In the genomic region with DNA sequence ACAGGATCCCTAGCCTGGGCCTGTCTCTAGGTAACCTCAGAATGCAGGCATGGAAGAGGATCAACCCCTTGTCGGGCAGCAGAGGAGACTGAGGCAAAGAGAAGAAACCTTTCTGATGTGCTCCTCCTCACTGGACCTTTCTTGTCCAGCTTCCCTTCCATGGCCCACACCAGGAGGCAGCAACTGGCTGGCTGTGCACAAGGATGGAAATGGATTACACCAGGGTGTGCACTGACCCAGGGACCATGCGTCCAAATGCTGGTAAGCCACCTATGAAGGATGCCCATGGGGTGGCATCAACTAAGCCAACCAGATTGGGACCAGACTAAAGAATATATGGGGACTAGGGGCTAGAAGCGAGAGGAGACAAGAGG, we compare ENCODE assay signal across 16 cellular contexts.
"Had no signal": no experiment of that assay in that cellular context is flagged by ENCODE, and none has a peak within 500 bp of the region (broad histone marks: within the 10 kb centered on the region; RNA-seq: fewer than 3 reads in every experiment).

No MANE protein-coding gene starts in this region.

- H3K27ac Mint-ChIP-seq: activated CD8-positive, alpha-beta T cell treated with anti-CD3 and anti-CD28 coated beads, Interleukin-2, amount 10 ng/mL, durations not matched to agents 7 days and 5 days; activated T-helper 1 cell treated with anti-CD3 and anti-CD28 coated beads, Interleukin-12 subunit alpha, Interleukin-12 subunit beta, Interleukin-2, Interleukin-4 antibody, amounts not matched to agents 30 ng/mL and 10 ng/mL and 1 ng/mL, durations not matched to agents 14 hours and 24 hours and 36 hours; stimulated activated effector memory CD8-positive, alpha-beta T cell treated with anti-CD3 and anti-CD28 coated beads, Interleukin-12 subunit alpha, Interleukin-12 subunit beta, amount 100 ng/mL, for 72 hours had no signal

- H3K36me3 Mint-ChIP-seq: naive B cell; stimulated activated effector memory CD8-positive, alpha-beta T cell treated with anti-CD3 and anti-CD28 coated beads, Interleukin-12 subunit alpha, Interleukin-12 subunit beta, amount 100 ng/mL, for 72 hours had no signal

- FAIRE-seq: astrocyte, kidney had no signal

- H3K27me3 Mint-ChIP-seq: naive B cell had no signal

- H3K27me3 ChIP-seq: cardiac muscle cell, colonic mucosa, gastrocnemius medialis, tibial artery had no signal

- H3K36me3 ChIP-seq: cardiac muscle cell, colonic mucosa, gastrocnemius medialis, left ventricle myocardium inferior, tibial artery, WERI-Rb-1 had no signal

- H3K27ac ChIP-seq: cardiac muscle cell, colonic mucosa, gastrocnemius medialis, left ventricle myocardium inferior, tibial artery, WERI-Rb-1 had no signal

- H3K4me1 ChIP-seq: colonic mucosa, tibial artery had no signal

- DNase-seq: activated CD8-positive, alpha-beta memory T cell treated with anti-CD3 and anti-CD28 coated beads, Interleukin-2, amount 50 U/mL, for 48 hours; effector CD8-positive, alpha-beta T cell; gastrocnemius medialis; left ventricle myocardium inferior; T1000 had no signal

- H3K4me2 ChIP-seq: smooth muscle cell had no signal

- H3K9me3 ChIP-seq: colonic mucosa, gastrocnemius medialis, tibial artery had no signal

- H3K4me3 ChIP-seq: cardiac muscle cell, colonic mucosa, gastrocnemius medialis, left ventricle myocardium inferior, smooth muscle cell, tibial artery had no signal

- H3K9me3 Mint-ChIP-seq: stimulated activated effector memory CD8-positive, alpha-beta T cell treated with anti-CD3 and anti-CD28 coated beads, Interleukin-12 subunit alpha, Interleukin-12 subunit beta, amount 100 ng/mL, for 72 hours had no signal

- H3K4me3 Mint-ChIP-seq: activated CD8-positive, alpha-beta T cell treated with anti-CD3 and anti-CD28 coated beads, Interleukin-2, amount 10 ng/mL, durations not matched to agents 7 days and 5 days; activated T-helper 1 cell treated with anti-CD3 and anti-CD28 coated beads, Interleukin-12 subunit alpha, Interleukin-12 subunit beta, Interleukin-2, Interleukin-4 antibody, amounts not matched to agents 30 ng/mL and 10 ng/mL and 1 ng/mL, durations not matched to agents 14 hours and 24 hours and 36 hours; naive B cell; stimulated activated effector memory CD8-positive, alpha-beta T cell treated with anti-CD3 and anti-CD28 coated beads, Interleukin-12 subunit alpha, Interleukin-12 subunit beta, amount 100 ng/mL, for 72 hours had no signal
